Comparison of ENCODE assay signal across 1 cellular context in the genomic region with DNA sequence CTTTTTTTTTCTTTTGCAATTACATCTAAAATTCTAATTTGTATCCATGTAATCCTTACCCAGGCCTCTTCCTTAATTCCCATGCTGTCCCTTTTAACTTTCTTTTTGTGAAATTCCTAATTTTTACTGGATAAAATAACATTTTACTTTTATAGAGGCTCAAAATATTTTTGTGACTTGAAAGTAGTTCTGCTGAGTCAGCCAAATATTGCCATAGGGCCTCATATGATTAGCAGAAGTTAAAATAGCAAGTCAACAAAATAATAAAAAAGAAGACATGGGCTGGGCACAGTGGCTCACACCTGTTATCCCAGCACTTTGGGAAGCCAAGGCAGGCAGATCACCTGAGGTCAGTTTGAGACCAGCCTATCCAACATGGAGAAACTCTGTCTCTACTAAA.
A peak's percentile ranks its signal among the peaks of the same experiment; 100 is the strongest.
TF ChIP-seq lines count a peak whose summit lies in the region.

No MANE protein-coding gene starts in this region.

TF ChIP-seq in H1, 55 proteins besides CTCF, POLR2A, EP300 and RAD21:
- TF ChIP-seq SP4 (IDR thresholded peaks at IDR 0.05; ENCODE audit: low read length), result no peak
- TF ChIP-seq MAFK (IDR thresholded peaks at IDR 0.05; ENCODE audit: low read depth, low read length), result peak; percentile 93
TF ChIP-seq in H1: peak in this region for 1.
